ENCODE assay signal across 31 cellular contexts in the genomic region with DNA sequence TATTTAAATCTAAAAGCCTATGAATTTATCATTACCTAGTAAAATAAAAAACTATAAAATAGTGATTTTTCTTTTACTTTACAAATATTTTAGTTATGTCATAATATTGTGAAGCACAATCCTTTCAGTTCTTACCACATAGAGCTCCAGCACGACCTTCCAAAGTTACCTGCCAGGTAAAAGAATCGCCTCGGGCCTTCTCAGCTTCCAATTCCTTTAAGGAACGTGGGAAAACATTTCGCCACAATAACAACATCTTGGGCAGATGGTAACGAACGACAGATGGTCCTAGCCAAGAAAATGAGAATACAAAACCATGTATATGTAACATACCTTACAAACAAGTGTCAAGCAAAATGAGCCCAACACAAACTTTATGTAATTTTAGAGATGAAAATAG.
"Had no signal": no experiment of that assay in that cellular context is flagged by ENCODE, and none has a peak within 500 bp of the region (broad histone marks: within the 10 kb centered on the region; RNA-seq: fewer than 3 reads in every experiment).

No MANE protein-coding gene starts in this region.

- H3K4me1 Mint-ChIP-seq: activated B cell treated with CpG ODN at 0.5 μM for 24 hours; activated T-helper 17 cell treated with anti-CD3 and anti-CD28 coated beads, Interleukin-2, amount 50 U/mL, for 72 hours; central memory CD8-positive, alpha-beta T cell had no signal

- DNase-seq: activated B cell treated with CpG ODN at 0.5 μM for 24 hours; activated CD4-positive, alpha-beta T cell treated with anti-CD3 and anti-CD28 coated beads for 48 hours; activated CD4-positive, alpha-beta T cell treated with anti-CD3 and anti-CD28 coated beads, Interleukin-2, amount 50 U/mL, for 1 hour; activated CD4-positive, alpha-beta T cell treated with anti-CD3 and anti-CD28 coated beads, Interleukin-2, amount 50 U/mL, for 48 hours; activated CD8-positive, alpha-beta memory T cell treated with anti-CD3 and anti-CD28 coated beads, Interleukin-2, amount 10 ng/mL, durations not matched to agents 7 days and 5 days; activated CD8-positive, alpha-beta memory T cell treated with anti-CD3 and anti-CD28 coated beads, Interleukin-2, amount 50 U/mL, for 4 hours; activated CD8-positive, alpha-beta T cell treated with anti-CD3 and anti-CD28 coated beads, Interleukin-2, amount 10 ng/mL, durations not matched to agents 7 days and 5 days; activated effector memory CD4-positive, alpha-beta T cell treated with Interleukin-2 at 50 U/mL for 16 hours; activated gamma-delta T cell treated with Interleukin-2 at 50 U/mL for 16 hours; activated naive CD4-positive, alpha-beta T cell treated with anti-CD3 and anti-CD28 coated beads, Interleukin-2, amount 50 U/mL, for 16 hours; activated naive CD4-positive, alpha-beta T cell treated with Interleukin-2 at 50 U/mL for 16 hours; activated T-cell treated with anti-CD3 and anti-CD28 coated beads, Interleukin-2, amount 50 U/mL, for 1 hour; amniotic stem cell; anterior cingulate cortex; brain microvascular endothelial cell; dorsolateral prefrontal cortex; effector memory CD4-positive, alpha-beta T cell; erythroblast; gastrocnemius medialis; heart right ventricle; T-helper 1 cell; T-helper 17 cell; T1000; WERI-Rb-1 had no signal

- H3K27ac Mint-ChIP-seq: activated B cell treated with CpG ODN at 0.5 μM for 24 hours; activated CD8-positive, alpha-beta memory T cell treated with anti-CD3 and anti-CD28 coated beads, Interleukin-2, amount 10 ng/mL, durations not matched to agents 7 days and 5 days; activated CD8-positive, alpha-beta T cell treated with anti-CD3 and anti-CD28 coated beads, Interleukin-2, amount 10 ng/mL, durations not matched to agents 7 days and 5 days; activated naive CD8-positive, alpha-beta T cell; activated T-helper 17 cell treated with anti-CD3 and anti-CD28 coated beads, Interleukin-2, amount 50 U/mL, for 72 hours; dendritic cell treated with granulocyte-macrophage colony-stimulating factor and Interleukin-4, amounts not matched to agents 40 ng/mL and 50 ng/mL, for 4 days; T-helper 17 cell; T-helper 2 cell treated with Interferon-gamma antibody and Interleukin-4, amounts not matched to agents 5 μg/mL and 100 μg/mL, for 36 hours had no signal

- H3K9me3 Mint-ChIP-seq: activated B cell treated with CpG ODN at 0.5 μM for 24 hours; activated T-helper 17 cell treated with anti-CD3 and anti-CD28 coated beads, Interleukin-2, amount 50 U/mL, for 72 hours; central memory CD8-positive, alpha-beta T cell; dendritic cell treated with granulocyte-macrophage colony-stimulating factor and Interleukin-4, amounts not matched to agents 40 ng/mL and 50 ng/mL, for 4 days; T-helper 2 cell treated with Interferon-gamma antibody and Interleukin-4, amounts not matched to agents 5 μg/mL and 100 μg/mL, for 36 hours had no signal

- H3K4me3 Mint-ChIP-seq: activated B cell treated with CpG ODN at 0.5 μM for 24 hours; activated CD8-positive, alpha-beta memory T cell treated with anti-CD3 and anti-CD28 coated beads, Interleukin-2, amount 10 ng/mL, durations not matched to agents 7 days and 5 days; activated CD8-positive, alpha-beta T cell treated with anti-CD3 and anti-CD28 coated beads, Interleukin-2, amount 10 ng/mL, durations not matched to agents 7 days and 5 days; activated naive CD8-positive, alpha-beta T cell; activated T-helper 17 cell treated with anti-CD3 and anti-CD28 coated beads, Interleukin-2, amount 50 U/mL, for 72 hours; central memory CD8-positive, alpha-beta T cell; dendritic cell treated with granulocyte-macrophage colony-stimulating factor and Interleukin-4, amounts not matched to agents 40 ng/mL and 50 ng/mL, for 4 days; T-helper 17 cell; T-helper 2 cell treated with Interferon-gamma antibody and Interleukin-4, amounts not matched to agents 5 μg/mL and 100 μg/mL, for 36 hours had no signal

- H3K27me3 Mint-ChIP-seq: activated B cell treated with CpG ODN at 0.5 μM for 24 hours; activated CD8-positive, alpha-beta memory T cell treated with anti-CD3 and anti-CD28 coated beads, Interleukin-2, amount 10 ng/mL, durations not matched to agents 7 days and 5 days; activated naive CD8-positive, alpha-beta T cell; activated T-helper 17 cell treated with anti-CD3 and anti-CD28 coated beads, Interleukin-2, amount 50 U/mL, for 72 hours; central memory CD8-positive, alpha-beta T cell; dendritic cell treated with granulocyte-macrophage colony-stimulating factor and Interleukin-4, amounts not matched to agents 40 ng/mL and 50 ng/mL, for 4 days; T-helper 17 cell had no signal

- ATAC-seq: activated CD4-positive, CD25-positive, alpha-beta regulatory T cell treated with anti-CD3 and anti-CD28 coated beads, Interleukin-2, amount 50 U/mL, for 24 hours; activated CD8-positive, alpha-beta memory T cell treated with anti-CD3 and anti-CD28 coated beads, Interleukin-2, amount 10 ng/mL, durations not matched to agents 7 days and 5 days; activated CD8-positive, alpha-beta T cell treated with anti-CD3 and anti-CD28 coated beads, Interleukin-2, amount 10 ng/mL, durations not matched to agents 7 days and 5 days; activated T-helper 17 cell treated with anti-CD3 and anti-CD28 coated beads, Interleukin-2, amount 50 U/mL, for 72 hours; foreskin keratinocyte; gastrocnemius medialis; heart right ventricle; T-helper 17 cell had no signal
